Comparison of ENCODE assay signal across 19 cellular contexts in genomic region chr13:27926644-27927434, GRCh38. TPM values are rescaled to one million over a fixed set of nuclear protein-coding genes. Genes with fewer than 3 reads are reported as not detected.
DNase-seq lines count a peak whose midpoint lies in the region; ATAC-seq and TF ChIP-seq lines count a peak whose summit lies in the region.
"Had no signal": no experiment of that assay in that cellular context is flagged by ENCODE, and none has a peak within 500 bp of the region (broad histone marks: within the 10 kb centered on the region; RNA-seq: fewer than 3 reads in every experiment).

No MANE protein-coding gene starts in this region.

- H3K27me3 Mint-ChIP-seq in activated B cell treated with CpG ODN at 0.5 μM for 24 hours: peaks cover 81% of the 10 kb centered on the region

- WGBS in aorta, 2 donors: 4 to 6% methylated on average over 35 of the region's 35 CpGs

- peaks cover 23% of the 10 kb centered on the region for H3K4me1 Mint-ChIP-seq in activated B cell treated with CpG ODN at 0.5 μM for 24 hours

- no peaks in the 10 kb centered on the region for H3K36me3 Mint-ChIP-seq in activated B cell treated with CpG ODN at 0.5 μM for 24 hours (ENCODE audit: low read depth)

- CTCF ChIA-PET in activated B cell treated with CpG ODN at 0.5 μM for 24 hours (lab: Charles Lee): no interaction called here

- H3K27me3 ChIP-seq in aorta (ENCODE audit: control insufficient read depth in 1 of 2, insufficient read depth in 2 of 2, low read length in 1 of 2): peaks cover 3% of the 10 kb centered on the region in 2 donors
- H3K27me3 ChIP-seq: testis had no signal

- no peak overlapping the region for H3K27ac ChIP-seq in aorta (ENCODE audit: low read depth in 1 of 2, low read length in 2 of 2)
- H3K27ac ChIP-seq: lower lobe of right lung, SJCRH30, testis had no signal

- DNase-seq in activated T-cell treated with anti-CD3 and anti-CD28 coated beads, Interleukin-2, amount 50 U/mL, for 48 hours: peak; percentile 20 to 26
- DNase-seq in activated T-cell treated with anti-CD3 and anti-CD28 coated beads for 4 hours (no peak), activated B cell treated with CpG ODN at 0.5 μM for 24 hours (no peak), iPS-NIHi11 (ENCODE audit: low spot score) (peak; percentile 21), aorta (no peak)
- DNase-seq in stimulated activated naive CD8-positive, alpha-beta T cell treated with anti-CD3 and anti-CD28 coated beads, Interleukin-15, Interleukin-2, amounts not matched to agents 100 U/mL and 50 U/mL, for 24 hours: peak; percentile 14
- no peak for DNase-seq in activated effector memory CD4-positive, alpha-beta T cell treated with Interleukin-2 at 50 U/mL for 16 hours
- DNase-seq: anterior cingulate cortex, cortex of kidney, DMS79 treated with DMSO at 0.1 percent for 48 hours, GOT3, hypothalamus, lower lobe of right lung, NCI-H345, SJCRH30, testis had no signal

- H3K9me3 Mint-ChIP-seq in activated B cell treated with CpG ODN at 0.5 μM for 24 hours: no peaks in the 10 kb centered on the region

- no peak for ATAC-seq in activated B cell treated with CpG ODN at 0.5 μM for 24 hours (ENCODE audit: low read depth)
- no peak for ATAC-seq in stimulated activated naive CD8-positive, alpha-beta T cell treated with anti-CD3 and anti-CD28 coated beads, Interleukin-15, Interleukin-2, amounts not matched to agents 100 U/mL and 50 U/mL, for 24 hours
- ATAC-seq in aorta (ENCODE audit: low FRiP score): no peak
- ATAC-seq in HG03095 (IDR thresholded peaks at IDR 0.05; ENCODE audit: unreplicated experiment): no peak
- ATAC-seq: GM12878, K562 had no signal

- POLR2A ChIA-PET in activated B cell treated with CpG ODN at 0.5 μM for 24 hours (lab: Charles Lee): no interaction called here

- TF ChIP-seq CTCF in activated B cell treated with CpG ODN at 0.5 μM for 24 hours (IDR thresholded peaks at IDR 0.05): no peak

- no peaks in the 10 kb centered on the region for H3K4me1 ChIP-seq in aorta (ENCODE audit: control insufficient read depth in 1 of 2, insufficient read depth in 2 of 2, low read length in 2 of 2)
- H3K4me1 ChIP-seq: lower lobe of right lung, SJCRH30 had no signal

- intact Hi-C loops in activated B cell treated with CpG ODN at 0.5 μM for 24 hours (cut with micrococcal nuclease): loop anchor here (2.0 kb wide), 1 partner anchor 40 kb away; no protein-coding TSS in a partner anchor
- intact Hi-C loops in aorta (cut with DNase I): no loop called here

- no peak overlapping the region for H3K27ac Mint-ChIP-seq in activated B cell treated with CpG ODN at 0.5 μM for 24 hours

- H3K4me3 Mint-ChIP-seq in activated B cell treated with CpG ODN at 0.5 μM for 24 hours: peak overlapping the region; percentile 35

- H3K36me3 ChIP-seq in aorta (ENCODE audit: control insufficient read depth in 1 of 2, insufficient read depth in 2 of 2, low read length in 1 of 2): no peaks in the 10 kb centered on the region
- H3K36me3 ChIP-seq: lower lobe of right lung, SJCRH30 had no signal

- no peak overlapping the region for H3K4me3 ChIP-seq in aorta (ENCODE audit: low read length in 2 of 2)
- H3K4me3 ChIP-seq: GM12878, K562, lower lobe of right lung, SJCRH30, testis had no signal

- no peaks in the 10 kb centered on the region for H3K9me3 ChIP-seq in aorta (ENCODE audit: control insufficient read depth, low read length)
- H3K9me3 ChIP-seq: lower lobe of right lung, SJCRH30, testis had no signal

RNA-seq across cellular contexts. Expression of gene PDX1, which starts 7.0 kb away (rescaled TPM):
- not detected in 2 replicates for total RNA-seq in activated B cell treated with CpG ODN at 0.5 μM for 24 hours
- total RNA-seq in aorta: not detected
- polyA plus RNA-seq in aorta: 1 to 10 TPM in 1 of 2 donors, not detected in 1; 5.3 TPM
- total RNA-seq: GM12878, K562, lower lobe of right lung, SJCRH30 had no signal
- polyA plus RNA-seq: K562 had no signal

RNA-seq across cellular contexts. Expression of gene CDX2, which starts 42.3 kb away (rescaled TPM):
- not detected in 2 replicates for total RNA-seq in activated B cell treated with CpG ODN at 0.5 μM for 24 hours
- total RNA-seq in aorta: not detected
- 10 to 100 TPM in 1 of 2 donors, not detected in 1; 27.7 TPM for polyA plus RNA-seq in aorta
- total RNA-seq: lower lobe of right lung, SJCRH30 had no signal
- polyA plus RNA-seq: GM12878, K562 had no signal

Comparison
In these comparisons a context has a peak if more than half of its experiments do, and no peak if none do; other contexts are left out.
1. DNase-seq: peak in activated T-cell treated with anti-CD3 and anti-CD28 coated beads, Interleukin-2, amount 50 U/mL, for 48 hours (2 of 2), iPS-NIHi11 (single experiment) and stimulated activated naive CD8-positive, alpha-beta T cell treated with anti-CD3 and anti-CD28 coated beads, Interleukin-15, Interleukin-2, amounts not matched to agents 100 U/mL and 50 U/mL, for 24 hours (single experiment); none in activated T-cell treated with anti-CD3 and anti-CD28 coated beads for 4 hours (single experiment), activated B cell treated with CpG ODN at 0.5 μM for 24 hours (single experiment), aorta (0 of 2) and activated effector memory CD4-positive, alpha-beta T cell treated with Interleukin-2 at 50 U/mL for 16 hours (single experiment).